ENCODE assay signal across 9 cellular contexts in genomic region chr2:101704046-101704466, GRCh38. TPM values are rescaled to one million over a fixed set of nuclear protein-coding genes. Genes with fewer than 3 reads are reported as not detected.
A peak's percentile ranks its signal among the peaks of the same experiment; 100 is the strongest.
DNase-seq lines count a peak whose midpoint lies in the region; ATAC-seq and TF ChIP-seq lines count a peak whose summit lies in the region.
"Had no signal": no experiment of that assay in that cellular context is flagged by ENCODE, and none has a peak within 500 bp of the region (broad histone marks: within the 10 kb centered on the region; RNA-seq: fewer than 3 reads in every experiment).

No MANE protein-coding gene starts in this region.

- TF ChIP-seq CTCF in right atrium auricular region (IDR thresholded peaks at IDR 0.05) = no peak

- H3K4me1 Mint-ChIP-seq in activated naive CD4-positive, alpha-beta T cell treated with anti-CD3 and anti-CD28 coated beads, Interleukin-2, amount 50 U/mL, for 24 hours = peaks cover 67% of the 10 kb centered on the region

- peak; percentile 14 to 29 for DNase-seq in NCI-H446 (lab: John Stamatoyannopoulos, UW)
- no peak for DNase-seq in NCI-H446 treated with DMSO at 0.1 percent for 48 hours (lab: John Stamatoyannopoulos, UW)
- DNase-seq in right atrium auricular region (ENCODE audit: low spot score) = no peak
- no peak for DNase-seq in NCI-H748 (lab: John Stamatoyannopoulos, UW; ENCODE audit: unreplicated experiment)
- DNase-seq: NCI-H1105 had no signal

- H3K27ac Mint-ChIP-seq in activated naive CD4-positive, alpha-beta T cell treated with anti-CD3 and anti-CD28 coated beads, Interleukin-2, amount 50 U/mL, for 24 hours = peak overlapping the region; percentile 93

- peaks cover 16% of the 10 kb centered on the region for H3K36me3 Mint-ChIP-seq in activated naive CD4-positive, alpha-beta T cell treated with anti-CD3 and anti-CD28 coated beads, Interleukin-2, amount 50 U/mL, for 24 hours

- ATAC-seq in HG03342 (IDR thresholded peaks at IDR 0.05; ENCODE audit: unreplicated experiment) (no peak), GM21737 (IDR thresholded peaks at IDR 0.05; ENCODE audit: unreplicated experiment) (no peak)

- H3K4me1 ChIP-seq in right atrium auricular region = peaks cover 0 to 57% of the 10 kb centered on the region in 2 donors

- H3K4me3 ChIP-seq in right atrium auricular region = no peak overlapping the region

- no peaks in the 10 kb centered on the region for H3K27me3 ChIP-seq in right atrium auricular region

- no peaks in the 10 kb centered on the region for H3K9me3 ChIP-seq in right atrium auricular region

- no peaks in the 10 kb centered on the region for H3K9me3 Mint-ChIP-seq in activated naive CD4-positive, alpha-beta T cell treated with anti-CD3 and anti-CD28 coated beads, Interleukin-2, amount 50 U/mL, for 24 hours

- no peaks in the 10 kb centered on the region for H3K27me3 Mint-ChIP-seq in activated naive CD4-positive, alpha-beta T cell treated with anti-CD3 and anti-CD28 coated beads, Interleukin-2, amount 50 U/mL, for 24 hours

- H3K27ac ChIP-seq in right atrium auricular region = peak overlapping the region; percentile 27 to 37
- peak overlapping the region; percentile 40 for H3K27ac ChIP-seq in temporal lobe (ENCODE audit: low read depth, low read length)

- H3K4me3 Mint-ChIP-seq in activated naive CD4-positive, alpha-beta T cell treated with anti-CD3 and anti-CD28 coated beads, Interleukin-2, amount 50 U/mL, for 24 hours = peak overlapping the region; percentile 79

- H3K36me3 ChIP-seq in right atrium auricular region = no peaks in the 10 kb centered on the region

RNA-seq across cellular contexts. Expression of gene MAP4K4, which starts 6.5 kb away (rescaled TPM):
- 10 to 100 TPM; 47.5 to 50.4 TPM for total RNA-seq in right atrium auricular region
- total RNA-seq in temporal lobe = 169 TPM

Comparison
In these comparisons a context has a peak if more than half of its experiments do, and no peak if none do; other contexts are left out.
1. DNase-seq: peak in NCI-H446 (2 of 2); none in NCI-H446 treated with DMSO at 0.1 percent for 48 hours (single experiment), right atrium auricular region (single experiment) and NCI-H748 (single experiment).